Comparison of ENCODE assay signal across 23 cellular contexts in the genomic region with DNA sequence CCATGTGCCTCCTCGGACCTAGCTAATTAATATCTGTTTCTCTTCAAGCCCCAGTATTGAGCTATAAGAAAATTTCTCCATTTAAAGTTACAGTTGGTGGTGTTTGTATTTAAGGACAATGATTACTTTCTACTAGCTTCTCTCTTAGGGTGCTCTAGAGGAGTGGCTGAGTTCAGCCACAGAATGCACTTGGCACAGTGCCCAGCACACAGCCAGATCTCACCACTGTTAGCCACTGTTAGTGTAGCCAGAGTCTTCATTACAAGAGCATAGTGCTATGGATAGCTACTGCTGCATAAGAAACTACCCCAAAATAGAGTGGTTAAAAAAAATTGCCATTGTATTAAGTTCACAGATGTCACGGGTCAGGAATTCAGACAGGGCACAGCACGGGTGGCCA.
A peak's percentile ranks its signal among the peaks of the same experiment; 100 is the strongest.
DNase-seq lines count a peak whose midpoint lies in the region; ATAC-seq lines count a peak whose summit lies in the region.
"Had no signal": no experiment of that assay in that cellular context is flagged by ENCODE, and none has a peak within 500 bp of the region (broad histone marks: within the 10 kb centered on the region; RNA-seq: fewer than 3 reads in every experiment).

No MANE protein-coding gene starts in this region.

- H3K4me3 ChIP-seq in ACC112 (ENCODE audit: low read depth, low read length): no peak overlapping the region
- H3K4me3 ChIP-seq: BLaER1, PC-9 had no signal

- no peaks in the 10 kb centered on the region for H3K79me2 ChIP-seq in ACC112 (ENCODE audit: control insufficient read depth, insufficient read depth, low read length, unreplicated experiment)

- H3K27me3 ChIP-seq in ACC112 (ENCODE audit: insufficient read depth, low read length) (no peaks in the 10 kb centered on the region), layer of hippocampus (ENCODE audit: control insufficient read depth, insufficient read depth, low read length) (no peaks in the 10 kb centered on the region)
- H3K27me3 ChIP-seq: BLaER1 had no signal

- H3K27ac ChIP-seq in ACC112 (ENCODE audit: low read depth, low read length) (peak overlapping the region; percentile 58), layer of hippocampus (ENCODE audit: low read depth, low read length) (peak overlapping the region; percentile 70)
- H3K27ac ChIP-seq: BLaER1, PC-9, RWPE1 had no signal

- H2AFZ ChIP-seq in ACC112 (ENCODE audit: low read length, unreplicated experiment): no peak overlapping the region
- H2AFZ ChIP-seq: PC-9 had no signal

- ATAC-seq in HG03457 (IDR thresholded peaks at IDR 0.05; ENCODE audit: unreplicated experiment): no peak

- no peaks in the 10 kb centered on the region for H3K36me3 ChIP-seq in ACC112 (ENCODE audit: insufficient read depth, low read length)
- H3K36me3 ChIP-seq: BLaER1 had no signal

- H3K4me1 ChIP-seq in ACC112 (ENCODE audit: control insufficient read depth, insufficient read depth, low read length, unreplicated experiment): peaks cover 11% of the 10 kb centered on the region
- H3K4me1 ChIP-seq: Caco-2 had no signal

- DNase-seq in COLO668 (lab: John Stamatoyannopoulos, UW; ENCODE audit: unreplicated experiment) (peak; percentile 21), RPMI8226 (peak; percentile 21), UCSD-AML1 (lab: John Stamatoyannopoulos, UW; ENCODE audit: unreplicated experiment) (no peak), NCI-H128 (lab: John Stamatoyannopoulos, UW; ENCODE audit: unreplicated experiment) (no peak)
- DNase-seq: ACHN; Caco-2; CD4-positive, alpha-beta T cell; DMS153; HCEC 1CT; NCI-H1092 treated with DMSO at 0.1 percent for 48 hours; NCI-H146; NCI-H2029; NCI-H2171; NCI-H345; NCI-H524; PC-9; SIG-M5; SK-N-SH had no signal

Comparison
In these comparisons a context has a peak if more than half of its experiments do, and no peak if none do; other contexts are left out.
1. DNase-seq: peak in COLO668 (single experiment) and RPMI8226 (single experiment); none in UCSD-AML1 (single experiment) and NCI-H128 (single experiment).